In the genomic region with DNA sequence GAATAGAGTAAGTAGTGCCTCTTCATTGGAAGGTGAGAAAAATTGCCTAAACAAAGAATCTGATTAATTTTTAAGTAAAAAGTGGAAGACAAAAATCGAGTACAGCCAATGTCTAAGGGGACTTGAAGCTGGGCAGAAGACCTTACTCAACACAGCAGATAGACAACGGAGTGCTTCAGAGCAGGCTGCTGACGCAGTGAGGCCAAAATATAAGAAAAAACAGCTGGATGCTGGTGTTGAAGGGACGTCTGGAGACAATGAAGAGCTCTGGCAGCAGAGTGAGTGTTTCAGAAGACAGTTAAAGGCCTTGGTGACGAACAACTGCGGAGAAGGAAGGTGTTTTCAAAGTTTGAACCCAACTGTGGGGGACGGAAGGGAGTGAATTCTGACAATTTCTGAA, we compare ENCODE assay signal across 1 cellular context.
TF ChIP-seq lines count a peak whose summit lies in the region.

No MANE protein-coding gene starts in this region.

TF ChIP-seq in HepG2, 621 proteins besides CTCF, POLR2A, EP300 and RAD21 (continued from another document):
- no peak for TF ChIP-seq GLMP (CRISPR knock-in tag; IDR thresholded peaks at IDR 0.05; ENCODE audit: borderline replicate concordance)
- TF ChIP-seq ZEB1 (IDR thresholded peaks at IDR 0.05; ENCODE audit: insufficient replicate concordance, low read depth), result no peak
- TF ChIP-seq ZNF563 (CRISPR knock-in tag; IDR thresholded peaks at IDR 0.05), result no peak
- TF ChIP-seq ZNF772 (CRISPR knock-in tag; IDR thresholded peaks at IDR 0.05), result no peak
- TF ChIP-seq ZKSCAN1 (IDR thresholded peaks at IDR 0.05; ENCODE audit: low read length), result no peak
- TF ChIP-seq PLRG1 (conservative IDR thresholded peaks at IDR 0.05), result no peak
- no peak for TF ChIP-seq MTA1 (CRISPR knock-in tag; IDR thresholded peaks at IDR 0.05; ENCODE audit: borderline replicate concordance)
